10 cellular contexts compared by ENCODE assay signal in genomic region chr1:13011932-13012331, GRCh38. TPM values are rescaled to one million over a fixed set of nuclear protein-coding genes. Genes with fewer than 3 reads are reported as not detected.
"Had no signal": no experiment of that assay in that cellular context is flagged by ENCODE, and none has a peak within 500 bp of the region (broad histone marks: within the 10 kb centered on the region; RNA-seq: fewer than 3 reads in every experiment).

No MANE protein-coding gene starts in this region.

RNA-seq across cellular contexts. Expression of gene PRAMEF27, which starts 44.4 kb away (rescaled TPM):
- total RNA-seq: OCI-LY7, PC-3, PC-9, Peyer's patch, Right ventricle myocardium inferior, Right ventricle myocardium superior, RPMI7951, SJCRH30, SJSA1, SK-MEL-5 had no signal

RNA-seq across cellular contexts. Expression of gene HNRNPCL3, which starts 48.6 kb away (rescaled TPM):
- total RNA-seq: OCI-LY7, PC-3, PC-9, Peyer's patch, Right ventricle myocardium inferior, Right ventricle myocardium superior, RPMI7951, SJCRH30, SJSA1, SK-MEL-5 had no signal

RNA-seq across cellular contexts. Expression of gene PRAMEF25, which starts 58.6 kb away (rescaled TPM):
- total RNA-seq: OCI-LY7, PC-3, PC-9, Peyer's patch, Right ventricle myocardium inferior, Right ventricle myocardium superior, RPMI7951, SJCRH30, SJSA1, SK-MEL-5 had no signal
